12 cellular contexts compared by ENCODE assay signal in the genomic region with DNA sequence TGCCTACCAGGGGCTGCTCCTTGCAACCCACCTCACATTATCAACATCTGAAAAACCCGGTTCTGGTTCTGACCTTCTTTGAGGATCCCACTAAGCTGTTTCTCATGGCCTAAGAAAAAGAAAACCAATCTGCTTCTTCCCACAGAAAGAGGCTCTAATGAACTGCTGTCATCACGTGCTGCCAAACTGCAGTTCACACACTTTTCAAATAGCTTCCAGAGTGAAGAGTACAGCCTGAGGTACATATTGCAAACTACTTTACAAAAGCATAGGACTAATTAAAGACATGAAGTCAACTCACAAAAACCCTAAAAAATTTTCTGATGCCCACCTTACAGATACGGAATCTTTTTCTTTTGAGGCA. TPM values are rescaled to one million over a fixed set of nuclear protein-coding genes. Genes with fewer than 3 reads are reported as not detected.
A peak's percentile ranks its signal among the peaks of the same experiment; 100 is the strongest.
DNase-seq lines count a peak whose midpoint lies in the region; ATAC-seq, FAIRE-seq and TF ChIP-seq lines count a peak whose summit lies in the region.
"Had no signal": no experiment of that assay in that cellular context is flagged by ENCODE, and none has a peak within 500 bp of the region (broad histone marks: within the 10 kb centered on the region; RNA-seq: fewer than 3 reads in every experiment).

No MANE protein-coding gene starts in this region.

- POLR2A ChIA-PET in HepG2 (lab: Yijun Ruan, JAX), result no interaction called here

- no peak for ATAC-seq in right lobe of liver
- ATAC-seq in HepG2, result no peak
- peak; percentile 17 for ATAC-seq in HG03378 (IDR thresholded peaks at IDR 0.05; ENCODE audit: unreplicated experiment)
- peak; percentile 29 for ATAC-seq in central memory CD8-positive, alpha-beta T cell (replicated peaks; ENCODE audit: extremely low read depth, poor library complexity, severe bottlenecking)
- no peak for ATAC-seq in SK-N-SH treated with all-trans-retinoic acid at 6 μM for 48 hours

- TF ChIP-seq RAD21 in HepG2 (CRISPR knock-in tag; IDR thresholded peaks at IDR 0.05), result no peak

- TF ChIP-seq POLR2A in right lobe of liver (IDR thresholded peaks at IDR 0.05) (no peak), HepG2 (IDR thresholded peaks at IDR 0.05; ENCODE audit: insufficient read depth in 1 of 2, low read depth in 2 of 2, low read length in 2 of 2) (no peak), uterus (IDR thresholded peaks at IDR 0.05) (no peak)

- H3K27ac ChIP-seq in right lobe of liver, result peak overlapping the region in 2 of 3 donors; percentile 16 to 22
- no peak overlapping the region for H3K27ac ChIP-seq in HepG2 (ENCODE audit: extremely low read length, insufficient read depth, low read length)
- H3K27ac ChIP-seq in uterus, result peak overlapping the region; percentile 80 to 84
- H3K27ac ChIP-seq in osteoblast (ENCODE audit: low read depth, low read length), result no peak overlapping the region
- H3K27ac ChIP-seq: brain microvascular endothelial cell, PC-9 had no signal

- WGBS in right lobe of liver (ENCODE audit: insufficient coverage, low coverage, low lambda C conversion rate, missing lambda C conversion rate), result 56% methylated on average over 3 of the region's 3 CpGs
- WGBS in HepG2 (ENCODE audit: low lambda C conversion rate), result 97% methylated on average over 2 of the region's 3 CpGs

- no peak for TF ChIP-seq EP300 in HepG2 (IDR thresholded peaks at IDR 0.05; ENCODE audit: low read depth in 2 of 2, low read length in 2 of 2)
- TF ChIP-seq EP300 in HepG2 (CRISPR knock-in tag; IDR thresholded peaks at IDR 0.05; ENCODE audit: borderline replicate concordance), result no peak

- TF ChIP-seq CTCF in right lobe of liver (IDR thresholded peaks at IDR 0.05), result no peak
- no peak for TF ChIP-seq CTCF in HepG2 (CRISPR knock-in tag; IDR thresholded peaks at IDR 0.05)
- no peak for TF ChIP-seq CTCF in uterus (IDR thresholded peaks at IDR 0.05)
- no peak for TF ChIP-seq CTCF in osteoblast (IDR thresholded peaks at IDR 0.05; ENCODE audit: extremely low read depth, low read depth, low read length)

- intact Hi-C loops in right lobe of liver (cut with DNase I) (no loop called here), HepG2 (cut with micrococcal nuclease; ENCODE audit: unreplicated experiment) (no loop called here), uterus (cut with DNase I; ENCODE audit: low total_unique reads) (no loop called here)

- CTCF ChIA-PET in HepG2 (lab: Yijun Ruan, JAX; ENCODE audit: low intra/inter-chr PET ratio, low total read pairs), result no interaction called here

- peak overlapping the region; percentile 75 for H3K4me3 Mint-ChIP-seq in central memory CD8-positive, alpha-beta T cell

- no TSS peak for BruUV-seq in HepG2 (replicated peaks; lab: Mats Ljungman, UMichigan)

- DNase-seq in right lobe of liver (no peak), HepG2 (ENCODE audit: low spot score) (no peak), uterus (no peak), osteoblast (ENCODE audit: insufficient read length, low spot score, missing footprints) (no peak)
- no peak for DNase-seq in central memory CD8-positive, alpha-beta T cell (ENCODE audit: low spot score in 2 of 2)
- no peak for DNase-seq in stimulated activated CD4-positive, alpha-beta T cell treated with anti-CD3 and anti-CD28 coated beads, Interleukin-4, amount 100 ng/mL, for 1 hour
- DNase-seq: brain microvascular endothelial cell, mammary epithelial cell, NCI-H1105 treated with DMSO at 0.1 percent for 48 hours, PC-9 had no signal

- no peak overlapping the region for H3K4me3 ChIP-seq in right lobe of liver
- no peak overlapping the region for H3K4me3 ChIP-seq in HepG2 (replicated peaks in 1 of 3; ENCODE audit: insufficient read depth in 1 of 3, low read depth in 2 of 3, low read length in 3 of 3)
- H3K4me3 ChIP-seq in uterus, result no peak overlapping the region
- no peak overlapping the region for H3K4me3 ChIP-seq in osteoblast (ENCODE audit: insufficient read depth, low read length)
- H3K4me3 ChIP-seq: PC-9 had no signal

- no peak for FAIRE-seq in HepG2 (lab: Jason Lieb, UNC)

- H3K4me1 ChIP-seq in right lobe of liver (peaks cover 0 to 18% (median 0%) of the 10 kb centered on the region in 4 donors), HepG2 (ENCODE audit: insufficient read depth, low read length) (no peaks in the 10 kb centered on the region), uterus (peaks cover 0 to 9% of the 10 kb centered on the region in 2 donors), osteoblast (ENCODE audit: insufficient read depth, low read length) (peaks cover 28% of the 10 kb centered on the region)

- H3K27me3 ChIP-seq in right lobe of liver (no peaks in the 10 kb centered on the region), HepG2 (ENCODE audit: control insufficient read depth in 1 of 2, insufficient read depth in 2 of 2, low read length in 2 of 2) (no peaks in the 10 kb centered on the region), uterus (no peaks in the 10 kb centered on the region), osteoblast (ENCODE audit: insufficient read depth, low read length) (no peaks in the 10 kb centered on the region)
- H3K27me3 ChIP-seq: brain microvascular endothelial cell had no signal

- no peaks in the 10 kb centered on the region for H3K79me2 ChIP-seq in HepG2 (ENCODE audit: insufficient read depth, low read length)
- H3K79me2 ChIP-seq in osteoblast (ENCODE audit: insufficient read depth, low read length), result peaks cover 8% of the 10 kb centered on the region

- peaks cover 27% of the 10 kb centered on the region for H3K36me3 Mint-ChIP-seq in central memory CD8-positive, alpha-beta T cell (ENCODE audit: insufficient read depth)

- H3K9me3 Mint-ChIP-seq in central memory CD8-positive, alpha-beta T cell, result peaks cover 5% of the 10 kb centered on the region

- no peaks in the 10 kb centered on the region for H3K36me3 ChIP-seq in right lobe of liver
- H3K36me3 ChIP-seq in HepG2 (replicated peaks in 1 of 2; ENCODE audit: control insufficient read depth in 1 of 2, insufficient read depth in 2 of 2, low read length in 2 of 2), result peaks cover 10 to 36% of the 10 kb centered on the region in 2 experiments; a peak in 4 of 5 replicates
- no peaks in the 10 kb centered on the region for H3K36me3 ChIP-seq in uterus
- H3K36me3 ChIP-seq in osteoblast (ENCODE audit: insufficient read depth, low read length), result peaks cover 12% of the 10 kb centered on the region

- no peak overlapping the region for H3K9ac ChIP-seq in HepG2 (ENCODE audit: insufficient read depth, low read depth, low read length)

- H3K27me3 Mint-ChIP-seq in central memory CD8-positive, alpha-beta T cell, result no peaks in the 10 kb centered on the region

- peaks cover 53% of the 10 kb centered on the region for H3K4me1 Mint-ChIP-seq in central memory CD8-positive, alpha-beta T cell

- peak overlapping the region; percentile 90 for H3K27ac Mint-ChIP-seq in central memory CD8-positive, alpha-beta T cell (ENCODE audit: low read depth)

- H2AFZ ChIP-seq in HepG2 (ENCODE audit: low read length) (no peak overlapping the region), osteoblast (ENCODE audit: low read length) (no peak overlapping the region)
- H2AFZ ChIP-seq: PC-9 had no signal

- H4K20me1 ChIP-seq in HepG2 (ENCODE audit: insufficient read depth, low read length) (no peaks in the 10 kb centered on the region), osteoblast (ENCODE audit: insufficient read depth, low read length) (no peaks in the 10 kb centered on the region)

- H3K4me2 ChIP-seq in HepG2 (ENCODE audit: low read depth, low read length) (no peak overlapping the region), osteoblast (ENCODE audit: insufficient read depth, low read length) (no peak overlapping the region)
- H3K4me2 ChIP-seq: PC-9 had no signal

- in situ Hi-C loops in HepG2 (cut with HindIII; ENCODE audit: extremely low pct_ligation_motif_present, low pct_unique_long_range_greater_than_20kb), result no loop called here

- H3K9me3 ChIP-seq in right lobe of liver, result no peaks in the 10 kb centered on the region
- H3K9me3 ChIP-seq in HepG2 (ENCODE audit: low read length), result no peaks in the 10 kb centered on the region
- no peaks in the 10 kb centered on the region for H3K9me3 ChIP-seq in uterus
- no peaks in the 10 kb centered on the region for H3K9me3 ChIP-seq in osteoblast (ENCODE audit: low read depth, low read length)

RNA-seq across cellular contexts. Expression of a gene that starts 36.7 kb away (rescaled TPM):
- 10 to 100 TPM in 1 of 6 experiments, 1 to 10 TPM in 5; 7.4 to 10.4 (median 8.9) TPM for total RNA-seq in right lobe of liver
- 14.6 and 15.4 TPM in 2 replicates for total RNA-seq in HepG2 (2016; rRNA removed; fragmentation: Illumina TruSeq; extraction: Trizol)
- total RNA-seq in HepG2 (2016; cell fraction: cytosol; rRNA removed; fragmentation: Illumina TruSeq; extraction: Trizol; ENCODE audit: low read depth), result 2.2 and 3.5 TPM in 2 replicates
- total RNA-seq in HepG2 (2016; cell fraction: insoluble cytoplasmic fraction; rRNA removed; fragmentation: Illumina TruSeq; extraction: Trizol), result 11.0 and 14.8 TPM in 2 replicates
- 6.6 and 7.0 TPM in 2 replicates for total RNA-seq in HepG2 (2016; cell fraction: membrane; rRNA removed; fragmentation: Illumina TruSeq; extraction: Trizol)
- total RNA-seq in HepG2 (2016; cell fraction: nucleus; rRNA removed; fragmentation: Illumina TruSeq; extraction: Trizol), result 13.5 and 16.7 TPM in 2 replicates
- polyA plus RNA-seq in HepG2 (2011; rRNA removed), result 4.6 and 5.8 TPM in 2 replicates
- 4.1 and 4.8 TPM in 2 replicates for polyA plus RNA-seq in HepG2 (2011; cell fraction: cytosol; rRNA removed)
- 16.8 and 17.7 TPM in 2 replicates for polyA plus RNA-seq in HepG2 (2011; cell fraction: nucleus; rRNA removed)
- polyA plus RNA-seq in HepG2 (2012), result 9.1 and 10.3 TPM in 2 replicates
- polyA plus RNA-seq in HepG2 (2016; cell fraction: cytosol; fragmentation: Illumina TruSeq; extraction: Trizol; ENCODE audit: low read depth), result 2.3 and 2.7 TPM in 2 replicates
- 14.7 and 21.4 TPM in 2 replicates for polyA plus RNA-seq in HepG2 (2016; cell fraction: insoluble cytoplasmic fraction; fragmentation: Illumina TruSeq; extraction: Trizol; ENCODE audit: low read depth)
- polyA plus RNA-seq in HepG2 (2016; cell fraction: membrane; fragmentation: Illumina TruSeq; extraction: Trizol; ENCODE audit: low read depth), result 6.2 and 6.9 TPM in 2 replicates
- 18.3 and 27.9 TPM in 2 replicates for polyA plus RNA-seq in HepG2 (2016; cell fraction: nucleus; fragmentation: Illumina TruSeq; extraction: Trizol; ENCODE audit: insufficient read depth, low read depth)
- 14.2 and 22.5 TPM in 2 replicates for polyA minus RNA-seq in HepG2 (2011; rRNA and poly(A)+ RNA removed; ENCODE audit: low replicate concordance)
- polyA minus RNA-seq in HepG2 (2011; cell fraction: cytosol; rRNA and poly(A)+ RNA removed), result 4.9 and 7.2 TPM in 2 replicates
- 12.0 and 15.0 TPM in 2 replicates for polyA minus RNA-seq in HepG2 (2011; cell fraction: nucleus; rRNA and poly(A)+ RNA removed)
- 10 to 100 TPM; 13.3 to 74.9 (median 41.6) TPM for total RNA-seq in uterus
- total RNA-seq in osteoblast, result 35.9 and 42.7 TPM in 2 replicates

RNA-seq across cellular contexts. Expression of a gene that starts 36.9 kb away (rescaled TPM):
- total RNA-seq in right lobe of liver (10 to 100 TPM in 1 of 6 experiments, 1 to 10 TPM in 5; 2.7 to 10.9 (median 5.9) TPM), HepG2 (2016; rRNA removed; fragmentation: Illumina TruSeq; extraction: Trizol) (3.6 and 8.5 TPM in 2 replicates), uterus (10 to 100 TPM in 2 of 4 donors, 1 to 10 TPM in 2; 5.6 to 29.2 (median 13.4) TPM), osteoblast (20.6 and 22.4 TPM in 2 replicates)
- total RNA-seq in HepG2 (2016; cell fraction: cytosol; rRNA removed; fragmentation: Illumina TruSeq; extraction: Trizol; ENCODE audit: low read depth), result 1.7 and 4.0 TPM in 2 replicates
- total RNA-seq in HepG2 (2016; cell fraction: insoluble cytoplasmic fraction; rRNA removed; fragmentation: Illumina TruSeq; extraction: Trizol), result 5.4 and 6.1 TPM in 2 replicates
- total RNA-seq in HepG2 (2016; cell fraction: membrane; rRNA removed; fragmentation: Illumina TruSeq; extraction: Trizol), result 1.9 and 2.4 TPM in 2 replicates
- total RNA-seq in HepG2 (2016; cell fraction: nucleus; rRNA removed; fragmentation: Illumina TruSeq; extraction: Trizol), result 2.2 and 2.6 TPM in 2 replicates
- 6.3 and 7.8 TPM in 2 replicates for polyA plus RNA-seq in HepG2 (2011; rRNA removed)
- 4.6 and 6.7 TPM in 2 replicates for polyA plus RNA-seq in HepG2 (2011; cell fraction: cytosol; rRNA removed)
- polyA plus RNA-seq in HepG2 (2011; cell fraction: nucleus; rRNA removed), result 0.76 and 1.3 TPM in 2 replicates
- polyA plus RNA-seq in HepG2 (2012), result 6.7 and 10.7 TPM in 2 replicates
- polyA plus RNA-seq in HepG2 (2016; cell fraction: cytosol; fragmentation: Illumina TruSeq; extraction: Trizol; ENCODE audit: low read depth), result 1.5 and 2.2 TPM in 2 replicates
- polyA plus RNA-seq in HepG2 (2016; cell fraction: insoluble cytoplasmic fraction; fragmentation: Illumina TruSeq; extraction: Trizol; ENCODE audit: low read depth), result 5.5 and 6.6 TPM in 2 replicates
- 1.6 and 2.8 TPM in 2 replicates for polyA plus RNA-seq in HepG2 (2016; cell fraction: membrane; fragmentation: Illumina TruSeq; extraction: Trizol; ENCODE audit: low read depth)
- polyA plus RNA-seq in HepG2 (2016; cell fraction: nucleus; fragmentation: Illumina TruSeq; extraction: Trizol; ENCODE audit: insufficient read depth, low read depth), result 2.5 and 4.3 TPM in 2 replicates
- 3.6 and 8.4 TPM in 2 replicates for polyA minus RNA-seq in HepG2 (2011; rRNA and poly(A)+ RNA removed; ENCODE audit: low replicate concordance)
- polyA minus RNA-seq in HepG2 (2011; cell fraction: cytosol; rRNA and poly(A)+ RNA removed), result 4.0 and 4.8 TPM in 2 replicates
- 2.6 and 2.7 TPM in 2 replicates for polyA minus RNA-seq in HepG2 (2011; cell fraction: nucleus; rRNA and poly(A)+ RNA removed)

Comparison
In these comparisons a context has a peak if more than half of its experiments do, and no peak if none do; other contexts are left out.
1. H3K27ac ChIP-seq: peak in right lobe of liver (2 of 3) and uterus (2 of 2); none in HepG2 (single experiment) and osteoblast (single experiment).
2. ATAC-seq: peak in HG03378 (single experiment) and central memory CD8-positive, alpha-beta T cell (single experiment); none in right lobe of liver (0 of 4), HepG2 (single experiment) and SK-N-SH treated with all-trans-retinoic acid at 6 μM for 48 hours (single experiment).